ENCODE assay signal across 35 cellular contexts in the genomic region with DNA sequence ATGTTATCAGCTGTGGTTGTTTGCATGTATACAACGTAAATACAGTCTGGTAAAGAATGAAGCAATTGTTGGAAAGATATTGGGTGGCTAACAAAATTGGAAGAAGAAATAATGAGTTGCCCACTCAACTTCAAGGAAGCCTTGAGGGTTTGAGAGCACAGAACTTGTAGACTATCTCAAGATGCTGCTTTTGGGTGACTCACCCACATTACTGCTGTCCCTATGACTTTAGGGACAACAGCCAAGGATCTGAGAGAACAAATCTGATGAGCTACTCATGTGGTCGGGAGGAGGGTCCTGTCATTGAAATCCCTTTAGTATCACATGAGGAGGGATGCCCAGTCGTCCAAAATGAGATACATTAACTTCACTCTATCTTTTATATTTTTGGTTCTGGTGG.
"Had no signal": no experiment of that assay in that cellular context is flagged by ENCODE, and none has a peak within 500 bp of the region (broad histone marks: within the 10 kb centered on the region; RNA-seq: fewer than 3 reads in every experiment).

No MANE protein-coding gene starts in this region.

- H3K36me3 Mint-ChIP-seq: activated CD4-positive, alpha-beta memory T cell treated with anti-CD3 and anti-CD28 coated beads for 36 hours; activated naive CD4-positive, alpha-beta T cell treated with anti-CD3 and anti-CD28 coated beads, Interleukin-2, amount 10 ng/mL, durations not matched to agents 7 days and 5 days; activated naive CD8-positive, alpha-beta T cell; brain had no signal

- H3K9me3 Mint-ChIP-seq: activated B cell treated with CpG ODN at 0.5 μM for 24 hours; activated CD4-positive, alpha-beta memory T cell treated with anti-CD3 and anti-CD28 coated beads for 36 hours; activated naive CD4-positive, alpha-beta T cell treated with anti-CD3 and anti-CD28 coated beads, Interleukin-2, amount 10 ng/mL, durations not matched to agents 7 days and 5 days; activated naive CD8-positive, alpha-beta T cell treated with anti-CD3 and anti-CD28 coated beads, Interleukin-2, amount 50 U/mL, for 24 hours; activated T-cell treated with anti-CD3 and anti-CD28 coated beads, Interleukin-2, amount 50 U/mL, for 4 hours; activated T-helper 1 cell treated with anti-CD3 and anti-CD28 coated beads, Interleukin-12 subunit alpha, Interleukin-12 subunit beta, Interleukin-2, Interleukin-4 antibody, amounts not matched to agents 30 ng/mL and 10 ng/mL and 1 ng/mL, durations not matched to agents 14 hours and 24 hours and 36 hours; T-helper 2 cell treated with Interferon-gamma antibody and Interleukin-4, amounts not matched to agents 5 μg/mL and 100 μg/mL, for 36 hours had no signal

- H3K4me3 ChIP-seq: MG63, Peyer's patch, SJSA1 had no signal

- H3K4me3 Mint-ChIP-seq: activated B cell treated with CpG ODN at 0.5 μM for 24 hours; activated CD4-positive, alpha-beta memory T cell treated with anti-CD3 and anti-CD28 coated beads for 36 hours; activated naive CD4-positive, alpha-beta T cell treated with anti-CD3 and anti-CD28 coated beads, Interleukin-2, amount 10 ng/mL, durations not matched to agents 7 days and 5 days; activated naive CD8-positive, alpha-beta T cell; activated naive CD8-positive, alpha-beta T cell treated with anti-CD3 and anti-CD28 coated beads, Interleukin-2, amount 50 U/mL, for 24 hours; activated T-cell treated with anti-CD3 and anti-CD28 coated beads, Interleukin-2, amount 50 U/mL, for 4 hours; activated T-helper 1 cell treated with anti-CD3 and anti-CD28 coated beads, Interleukin-12 subunit alpha, Interleukin-12 subunit beta, Interleukin-2, Interleukin-4 antibody, amounts not matched to agents 30 ng/mL and 10 ng/mL and 1 ng/mL, durations not matched to agents 14 hours and 24 hours and 36 hours; brain; T-helper 2 cell treated with Interferon-gamma antibody and Interleukin-4, amounts not matched to agents 5 μg/mL and 100 μg/mL, for 36 hours had no signal

- H3K27me3 Mint-ChIP-seq: activated CD4-positive, alpha-beta memory T cell treated with anti-CD3 and anti-CD28 coated beads for 36 hours; activated naive CD8-positive, alpha-beta T cell; activated naive CD8-positive, alpha-beta T cell treated with anti-CD3 and anti-CD28 coated beads, Interleukin-2, amount 50 U/mL, for 24 hours; brain had no signal

- H3K36me3 ChIP-seq: MG63, Peyer's patch, SJSA1 had no signal

- H3K27ac ChIP-seq: Peyer's patch, SJSA1 had no signal

- H3K4me1 ChIP-seq: Peyer's patch had no signal

- DNase-seq: activated B cell treated with CpG ODN at 0.5 μM for 24 hours; activated CD4-positive, alpha-beta memory T cell treated with anti-CD3 and anti-CD28 coated beads for 36 hours; activated CD4-positive, alpha-beta T cell treated with anti-CD3 and anti-CD28 coated beads for 4 hours; activated CD4-positive, alpha-beta T cell treated with anti-CD3 and anti-CD28 coated beads, Interleukin-2, amount 50 U/mL, for 1 hour; activated CD4-positive, CD25-positive, alpha-beta regulatory T cell treated with anti-CD3 and anti-CD28 coated beads, Interleukin-2, amount 50 U/mL, for 72 hours; activated CD8-positive, alpha-beta memory T cell treated with anti-CD3 and anti-CD28 coated beads, Interleukin-2, amount 50 U/mL, for 4 hours; activated effector memory CD4-positive, alpha-beta T cell treated with Interleukin-2 at 50 U/mL for 16 hours; activated naive CD4-positive, alpha-beta T cell treated with anti-CD3 and anti-CD28 coated beads, Interleukin-2, amount 10 ng/mL, durations not matched to agents 7 days and 5 days; activated naive CD8-positive, alpha-beta T cell treated with anti-CD3 and anti-CD28 coated beads, Interleukin-2, amount 50 U/mL, for 24 hours; activated T-cell treated with anti-CD3 and anti-CD28 coated beads for 4 hours; activated T-cell treated with anti-CD3 and anti-CD28 coated beads, Interleukin-2, amount 50 U/mL, for 4 hours; anterior cingulate cortex; central memory CD4-positive, alpha-beta T cell; Karpas-422; KBM-7; MG63; NCI-H1048; NCI-H1105 treated with DMSO at 0.1 percent for 48 hours; NCI-H1436; NCI-H1694 treated with DMSO at 0.1 percent for 48 hours; NCI-H2029; NCI-H2171; NCI-H510A; NCI-H526; NCI-H748 treated with DMSO at 0.1 percent for 48 hours; NK-92 treated with Interleukin-12 subunit alpha and Interleukin-12 subunit beta, amount 100 ng/mL, for 24 hours; PC-3; Peyer's patch; RPMI8226; SHP77 treated with DMSO at 0.1 percent for 48 hours had no signal

- H3K9me3 ChIP-seq: MG63, Peyer's patch, SJSA1 had no signal

- H3K27ac Mint-ChIP-seq: activated B cell treated with CpG ODN at 0.5 μM for 24 hours; activated CD4-positive, alpha-beta memory T cell treated with anti-CD3 and anti-CD28 coated beads for 36 hours; activated naive CD4-positive, alpha-beta T cell treated with anti-CD3 and anti-CD28 coated beads, Interleukin-2, amount 10 ng/mL, durations not matched to agents 7 days and 5 days; activated naive CD8-positive, alpha-beta T cell; activated naive CD8-positive, alpha-beta T cell treated with anti-CD3 and anti-CD28 coated beads, Interleukin-2, amount 50 U/mL, for 24 hours; activated T-helper 1 cell treated with anti-CD3 and anti-CD28 coated beads, Interleukin-12 subunit alpha, Interleukin-12 subunit beta, Interleukin-2, Interleukin-4 antibody, amounts not matched to agents 30 ng/mL and 10 ng/mL and 1 ng/mL, durations not matched to agents 14 hours and 24 hours and 36 hours; brain; T-helper 2 cell treated with Interferon-gamma antibody and Interleukin-4, amounts not matched to agents 5 μg/mL and 100 μg/mL, for 36 hours had no signal

- ATAC-seq: activated naive CD8-positive, alpha-beta T cell treated with anti-CD3 and anti-CD28 coated beads, Interleukin-2, amount 50 U/mL, for 24 hours; activated T-cell treated with anti-CD3 and anti-CD28 coated beads, Interleukin-2, amount 50 U/mL, for 4 hours; PC-3 had no signal

- H3K27me3 ChIP-seq: MG63, Peyer's patch, SJSA1 had no signal

- H3K4me1 Mint-ChIP-seq: activated B cell treated with CpG ODN at 0.5 μM for 24 hours; activated naive CD4-positive, alpha-beta T cell treated with anti-CD3 and anti-CD28 coated beads, Interleukin-2, amount 10 ng/mL, durations not matched to agents 7 days and 5 days; activated naive CD8-positive, alpha-beta T cell treated with anti-CD3 and anti-CD28 coated beads, Interleukin-2, amount 50 U/mL, for 24 hours had no signal
